In the genomic region with DNA sequence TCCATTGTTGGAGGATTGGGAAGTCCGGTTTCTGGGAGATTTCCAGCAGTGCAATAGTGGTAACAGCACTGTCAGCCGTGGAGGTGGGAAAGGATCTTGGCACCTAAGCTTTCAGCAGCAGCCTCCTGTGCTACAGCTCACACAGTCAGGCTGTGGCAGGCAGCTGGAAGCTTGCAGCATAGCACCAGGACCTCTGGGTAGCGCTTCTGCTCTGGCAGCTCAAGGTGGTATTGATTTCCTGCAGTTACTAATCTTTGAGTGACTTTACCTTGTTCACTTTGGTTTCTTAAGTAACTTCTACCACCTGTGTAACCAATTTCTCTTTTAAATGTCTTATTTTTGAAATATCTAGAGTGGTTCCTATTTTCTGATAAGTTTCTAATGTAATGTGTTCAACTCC, we compare ENCODE assay signal across 11 cellular contexts.
"Had no signal": no experiment of that assay in that cellular context is flagged by ENCODE, and none has a peak within 500 bp of the region (broad histone marks: within the 10 kb centered on the region; RNA-seq: fewer than 3 reads in every experiment).

No MANE protein-coding gene starts in this region.

- FAIRE-seq: H1, H54 had no signal

- H3K9me3 ChIP-seq: HAP-1 had no signal

- H3K4me3 ChIP-seq: GM23248, GM23338, HAP-1 had no signal

- H3K4me2 ChIP-seq: GM23338 had no signal

- H3K36me3 ChIP-seq: HAP-1 had no signal

- H3K4me1 ChIP-seq: HAP-1 had no signal

- DNase-seq: GM23248, GOT3, H7, H9, HCEC 1CT, HFFc6 had no signal

- H3K27ac ChIP-seq: GM23248 had no signal

- H3K9ac ChIP-seq: GM23248 had no signal

- ATAC-seq: GM23338, HCT116 had no signal
